ENCODE assay signal across 28 cellular contexts in the genomic region with DNA sequence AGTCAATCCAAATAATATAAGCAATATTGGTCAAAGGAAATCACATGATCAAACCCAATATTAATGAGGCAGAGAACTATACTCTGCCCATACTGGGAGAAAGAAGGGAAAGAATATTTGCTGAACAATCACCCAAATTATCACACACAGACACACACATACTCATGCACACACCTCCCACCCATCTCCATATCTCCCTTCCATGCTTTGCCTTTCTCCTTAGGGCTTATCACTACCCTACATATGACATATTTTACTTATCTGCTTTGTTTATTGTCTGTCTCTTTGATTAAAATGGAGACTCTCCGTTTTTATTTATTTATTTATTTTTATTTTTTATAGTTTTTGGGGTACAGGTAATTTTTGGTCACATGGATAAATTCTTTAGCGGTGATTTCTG.
"Had no signal": no experiment of that assay in that cellular context is flagged by ENCODE, and none has a peak within 500 bp of the region (broad histone marks: within the 10 kb centered on the region; RNA-seq: fewer than 3 reads in every experiment).

No MANE protein-coding gene starts in this region.

- H3K4me2 ChIP-seq: hepatocyte had no signal

- DNase-seq: colonic mucosa; cortex of kidney; dermis blood vessel endothelial cell; dorsolateral prefrontal cortex; effector CD4-positive, alpha-beta T cell; effector CD8-positive, alpha-beta T cell; effector memory CD4-positive, alpha-beta T cell; effector memory CD8-positive, alpha-beta T cell; endodermal cell; esophagus squamous epithelium; foreskin fibroblast; foreskin keratinocyte; foreskin melanocyte; gastrocnemius medialis; glutamatergic neuron; head of caudate nucleus; heart left ventricle; heart right ventricle had no signal

- H3K27me3 ChIP-seq: colonic mucosa, esophagus muscularis mucosa, esophagus squamous epithelium, foreskin keratinocyte, gastrocnemius medialis, gastroesophageal sphincter, heart left ventricle, heart right ventricle, hepatocyte had no signal

- H2AFZ ChIP-seq: hepatocyte had no signal

- FAIRE-seq: colon, endometrium, endothelial cell of umbilical vein, frontal cortex had no signal

- H3K4me3 ChIP-seq: colonic mucosa, coronary artery, dorsolateral prefrontal cortex, esophagus muscularis mucosa, esophagus squamous epithelium, gastrocnemius medialis, gastroesophageal sphincter, heart left ventricle, heart right ventricle, hepatocyte had no signal

- H3K4me1 ChIP-seq: colonic mucosa, esophagus muscularis mucosa, esophagus squamous epithelium, foreskin keratinocyte, gastrocnemius medialis, gastroesophageal sphincter, heart left ventricle, heart right ventricle had no signal

- ATAC-seq: effector memory CD8-positive, alpha-beta T cell; esophagus mucosa; foreskin keratinocyte; gastrocnemius medialis; gastroesophageal sphincter; heart left ventricle; heart right ventricle had no signal

- H3K27ac ChIP-seq: colonic mucosa, coronary artery, dorsolateral prefrontal cortex, epithelial cell of prostate, esophagus muscularis mucosa, esophagus squamous epithelium, foreskin keratinocyte, gastrocnemius medialis, gastroesophageal sphincter, heart left ventricle, heart right ventricle, hepatocyte had no signal

- H3K9me3 ChIP-seq: colonic mucosa, esophagus squamous epithelium, gastrocnemius medialis, gastroesophageal sphincter had no signal

- H3K79me2 ChIP-seq: hepatocyte had no signal

- H3K36me3 ChIP-seq: colonic mucosa, esophagus muscularis mucosa, esophagus squamous epithelium, gastrocnemius medialis, gastroesophageal sphincter, heart left ventricle, heart right ventricle had no signal
